ENCODE assay signal across 19 cellular contexts in genomic region chr13:48138270-48138669, GRCh38. TPM values are rescaled to one million over a fixed set of nuclear protein-coding genes. Genes with fewer than 3 reads are reported as not detected.
A peak's percentile ranks its signal among the peaks of the same experiment; 100 is the strongest.
DNase-seq lines count a peak whose midpoint lies in the region; TF ChIP-seq lines count a peak whose summit lies in the region.
"Had no signal": no experiment of that assay in that cellular context is flagged by ENCODE, and none has a peak within 500 bp of the region (broad histone marks: within the 10 kb centered on the region; RNA-seq: fewer than 3 reads in every experiment).

No MANE protein-coding gene starts in this region.

- 66 to 77% methylated on average over 4 of the region's 4 CpGs for WGBS in GM23248 (ENCODE audit: low coverage in 1 of 2, low lambda C conversion rate in 2 of 2, missing lambda C conversion rate in 2 of 2), 2 experiments

- no peaks in the 10 kb centered on the region for H3K4me1 ChIP-seq in GM23248 (ENCODE audit: insufficient read depth)

- no peaks in the 10 kb centered on the region for H4K20me1 ChIP-seq in GM23248 (ENCODE audit: insufficient read depth)

- H3K27me3 ChIP-seq in GM23248 (replicated peaks; ENCODE audit: insufficient read depth): no peaks in the 10 kb centered on the region

- no peaks in the 10 kb centered on the region for H3K9me2 ChIP-seq in GM23248 (ENCODE audit: insufficient read depth)

- in situ Hi-C loops in GM23248 (cut with MboI): no loop called here

- DNase-seq in activated T-cell treated with anti-CD3 and anti-CD28 coated beads for 48 hours (ENCODE audit: low read depth) (peak; percentile 24), activated T-cell treated with anti-CD3 and anti-CD28 coated beads for 4 hours (no peak), GM23248 (no peak), HK-2 (ENCODE audit: unreplicated experiment) (no peak)
- DNase-seq in activated T-cell treated with anti-CD3 and anti-CD28 coated beads, Interleukin-2, amount 50 U/mL, for 48 hours: peak; percentile 49 to 60
- peak; percentile 54 for DNase-seq in stimulated activated CD4-positive, alpha-beta T cell treated with anti-CD3 and anti-CD28 coated beads, Interleukin-4, amount 100 ng/mL, for 24 hours
- DNase-seq: ACHN, AML-193, DMS 273 treated with DMSO at 0.1 percent for 48 hours, GDM1, H9, Kasumi-1, NCI-H1105 treated with DMSO at 0.1 percent for 48 hours, NCI-H187, NCI-H226, NCI-H524 treated with DMSO at 0.1 percent for 48 hours had no signal

- peak overlapping the region; percentile 56 for H3K27ac ChIP-seq in VCaP
- no peak overlapping the region for H3K27ac ChIP-seq in GM23248
- H3K27ac ChIP-seq: HL-60 had no signal

- no peak overlapping the region for H3K4me3 ChIP-seq in GM23248
- H3K4me3 ChIP-seq: GM12878 had no signal

- H3K9ac ChIP-seq in GM23248: no peak overlapping the region

- H3K9me3 ChIP-seq in GM23248 (ENCODE audit: low read depth): no peaks in the 10 kb centered on the region

- no peak for TF ChIP-seq CTCF in VCaP (conservative IDR thresholded peaks at IDR 0.05)

- H3K36me3 ChIP-seq in GM23248 (ENCODE audit: low read depth): no peaks in the 10 kb centered on the region

- H3F3A ChIP-seq in GM23248 (ENCODE audit: insufficient read depth): no peaks in the 10 kb centered on the region

- H3K79me2 ChIP-seq in GM23248 (ENCODE audit: insufficient read depth): no peaks in the 10 kb centered on the region

- no peak overlapping the region for H3K4me2 ChIP-seq in GM23248 (ENCODE audit: unreplicated experiment)

- no peak overlapping the region for H2AFZ ChIP-seq in GM23248

RNA-seq across cellular contexts. Expression of gene MED4, which starts 43.4 kb away (rescaled TPM):
- total RNA-seq in GM23248 (2014; rRNA removed; shearing (Covaris generic)): 31.9 and 33.1 TPM in 2 replicates
- 64.7 and 66.1 TPM in 2 replicates for polyA plus RNA-seq in GM23248 (2016; fragmentation: Nextera tagmentation; extraction: Ambion mirVana)

Comparison
In these comparisons a context has a peak if more than half of its experiments do, and no peak if none do; other contexts are left out.
1. DNase-seq: peak in activated T-cell treated with anti-CD3 and anti-CD28 coated beads for 48 hours (single experiment), activated T-cell treated with anti-CD3 and anti-CD28 coated beads, Interleukin-2, amount 50 U/mL, for 48 hours (2 of 2) and stimulated activated CD4-positive, alpha-beta T cell treated with anti-CD3 and anti-CD28 coated beads, Interleukin-4, amount 100 ng/mL, for 24 hours (single experiment); none in activated T-cell treated with anti-CD3 and anti-CD28 coated beads for 4 hours (single experiment), GM23248 (single experiment) and HK-2 (single experiment).